Comparison of ENCODE assay signal across 1 cellular context in genomic region chr17:48558057-48558456, GRCh38.
TF ChIP-seq lines count a peak whose summit lies in the region.

No MANE protein-coding gene starts in this region.

TF ChIP-seq in HepG2, 621 proteins besides CTCF, POLR2A, EP300 and RAD21:
- 0 out of 2 replicates have a peak, but pooled peaks have one; percentile 18 for TF ChIP-seq EZH2 (conservative IDR thresholded peaks at IDR 0.05; ENCODE audit: low read depth, low read length)
- no peak for TF ChIP-seq ZUFSP (CRISPR knock-in tag; IDR thresholded peaks at IDR 0.05; ENCODE audit: borderline replicate concordance)
